8 cellular contexts compared by ENCODE assay signal in genomic region chr9:125650271-125650737, GRCh38. TPM values are rescaled to one million over a fixed set of nuclear protein-coding genes. Genes with fewer than 3 reads are reported as not detected.
A peak's percentile ranks its signal among the peaks of the same experiment; 100 is the strongest.
DNase-seq lines count a peak whose midpoint lies in the region; ATAC-seq and TF ChIP-seq lines count a peak whose summit lies in the region.

No MANE protein-coding gene starts in this region.

- no peak for TF ChIP-seq POLR2A in vagina (IDR thresholded peaks at IDR 0.05)

- H3K4me3 ChIP-seq in AG09309 (ENCODE audit: control insufficient read depth, low read depth, low read length) (peak overlapping the region; percentile 7), vagina (no peak overlapping the region)

- no peaks in the 10 kb centered on the region for H3K36me3 ChIP-seq in vagina

- TF ChIP-seq CTCF in AG09309 (IDR thresholded peaks at IDR 0.05; ENCODE audit: control insufficient read depth, insufficient read depth, low read depth, low read length, missing control alignments): no peak
- no peak for TF ChIP-seq CTCF in vagina (IDR thresholded peaks at IDR 0.05)

- no peak overlapping the region for H3K27ac ChIP-seq in vagina

- DNase-seq in AG09309 (ENCODE audit: low read depth) (no peak), iris pigment epithelial cell (ENCODE audit: low read depth) (peak; percentile 72), left lobe of liver (ENCODE audit: low spot score) (no peak), vagina (ENCODE audit: extremely low spot score in 2 of 2) (no peak), NCI-H2107 treated with DMSO at 0.1 percent for 48 hours (lab: John Stamatoyannopoulos, UW; ENCODE audit: unreplicated experiment) (no peak)
- DNase-seq in T-helper 2 cell treated with Interferon-gamma antibody and Interleukin-4, amounts not matched to agents 5 μg/mL and 100 μg/mL, for 36 hours (ENCODE audit: low spot score): peak; percentile 55

- H3K27ac Mint-ChIP-seq in T-helper 2 cell treated with Interferon-gamma antibody and Interleukin-4, amounts not matched to agents 5 μg/mL and 100 μg/mL, for 36 hours: peak overlapping the region; percentile 16

- no peaks in the 10 kb centered on the region for H3K27me3 ChIP-seq in vagina

- H3K9me3 Mint-ChIP-seq in T-helper 2 cell treated with Interferon-gamma antibody and Interleukin-4, amounts not matched to agents 5 μg/mL and 100 μg/mL, for 36 hours: no peaks in the 10 kb centered on the region

- peaks cover 39% of the 10 kb centered on the region for H3K4me1 Mint-ChIP-seq in T-helper 2 cell treated with Interferon-gamma antibody and Interleukin-4, amounts not matched to agents 5 μg/mL and 100 μg/mL, for 36 hours (ENCODE audit: low read depth)

- H3K4me3 Mint-ChIP-seq in T-helper 2 cell treated with Interferon-gamma antibody and Interleukin-4, amounts not matched to agents 5 μg/mL and 100 μg/mL, for 36 hours: no peak overlapping the region

- peaks cover 12% of the 10 kb centered on the region for H3K36me3 Mint-ChIP-seq in T-helper 2 cell treated with Interferon-gamma antibody and Interleukin-4, amounts not matched to agents 5 μg/mL and 100 μg/mL, for 36 hours (ENCODE audit: low read depth)

- H3K27me3 Mint-ChIP-seq in T-helper 2 cell treated with Interferon-gamma antibody and Interleukin-4, amounts not matched to agents 5 μg/mL and 100 μg/mL, for 36 hours (ENCODE audit: low read depth): no peaks in the 10 kb centered on the region

- H3K9me3 ChIP-seq in vagina: no peaks in the 10 kb centered on the region

- H3K4me1 ChIP-seq in vagina: peaks cover 41% of the 10 kb centered on the region

- ATAC-seq in GM18907 (IDR thresholded peaks at IDR 0.05; ENCODE audit: unreplicated experiment) (peak; percentile 73), HG03097 (IDR thresholded peaks at IDR 0.05; ENCODE audit: low FRiP score, unreplicated experiment) (peak; percentile 49), left lobe of liver (no peak)

- intact Hi-C loops in vagina (cut with DNase I): no loop called here

RNA-seq across cellular contexts. Expression of gene MAPKAP1, which starts 56.7 kb away (rescaled TPM):
- 42.4 TPM for total RNA-seq in left lobe of liver
- total RNA-seq in vagina: 70.7 TPM

Comparison
In these comparisons a context has a peak if more than half of its experiments do, and no peak if none do; other contexts are left out.
1. DNase-seq: peak in T-helper 2 cell treated with Interferon-gamma antibody and Interleukin-4, amounts not matched to agents 5 μg/mL and 100 μg/mL, for 36 hours (single experiment) and iris pigment epithelial cell (single experiment); none in AG09309 (single experiment), left lobe of liver (single experiment), vagina (0 of 2) and NCI-H2107 treated with DMSO at 0.1 percent for 48 hours (single experiment).